Comparison of ENCODE assay signal across 12 cellular contexts in genomic region chrX:10725071-10725470, GRCh38.
DNase-seq lines count a peak whose midpoint lies in the region; ATAC-seq and TF ChIP-seq lines count a peak whose summit lies in the region.
"Had no signal": no experiment of that assay in that cellular context is flagged by ENCODE, and none has a peak within 500 bp of the region (broad histone marks: within the 10 kb centered on the region; RNA-seq: fewer than 3 reads in every experiment).

No MANE protein-coding gene starts in this region.

- ATAC-seq in CD4-positive, alpha-beta T cell (ENCODE audit: poor library complexity) = no peak
- ATAC-seq: T-cell had no signal

- H3K9me3 ChIP-seq in breast epithelium = no peaks in the 10 kb centered on the region
- no peaks in the 10 kb centered on the region for H3K9me3 ChIP-seq in CD4-positive, alpha-beta T cell (ENCODE audit: control insufficient read depth, low read length)

- CTCF ChIA-PET in CD4-positive, alpha-beta T cell (lab: Charles Lee) = no interaction called here

- in situ Hi-C loops in T47D (cut with HindIII; ENCODE audit: low pct_unique_long_range_greater_than_20kb, low sequenced_read_pairs) = no loop called here

- POLR2A ChIA-PET in CD4-positive, alpha-beta T cell (lab: Charles Lee) = no interaction called here

- peaks cover 14% of the 10 kb centered on the region for H3K4me1 Mint-ChIP-seq in chondrocyte (ENCODE audit: low read depth)
- H3K4me1 Mint-ChIP-seq in CD4-positive, alpha-beta T cell (ENCODE audit: low read depth) = no peaks in the 10 kb centered on the region
- H3K4me1 Mint-ChIP-seq: CD8-positive, alpha-beta memory T cell; T-cell had no signal

- no peaks in the 10 kb centered on the region for H3K27me3 Mint-ChIP-seq in chondrocyte (ENCODE audit: low read depth)
- no peaks in the 10 kb centered on the region for H3K27me3 Mint-ChIP-seq in CD4-positive, alpha-beta T cell

- H3K36me3 Mint-ChIP-seq in chondrocyte (ENCODE audit: low read depth) = no peaks in the 10 kb centered on the region
- no peaks in the 10 kb centered on the region for H3K36me3 Mint-ChIP-seq in CD4-positive, alpha-beta T cell (ENCODE audit: low read depth)
- H3K36me3 Mint-ChIP-seq: CD8-positive, alpha-beta memory T cell; T-cell had no signal

- H3K9me3 Mint-ChIP-seq in chondrocyte (ENCODE audit: low read depth) = no peaks in the 10 kb centered on the region
- no peaks in the 10 kb centered on the region for H3K9me3 Mint-ChIP-seq in CD4-positive, alpha-beta T cell
- H3K9me3 Mint-ChIP-seq: activated T-cell treated with anti-CD3 and anti-CD28 coated beads, Interleukin-2, amount 50 U/mL, for 24 hours; T-cell had no signal

- no peak overlapping the region for H3K4me3 Mint-ChIP-seq in chondrocyte (ENCODE audit: unreplicated experiment)
- H3K4me3 Mint-ChIP-seq in CD4-positive, alpha-beta T cell = no peak overlapping the region
- H3K4me3 Mint-ChIP-seq: activated T-cell treated with anti-CD3 and anti-CD28 coated beads, Interleukin-2, amount 50 U/mL, for 24 hours; CD8-positive, alpha-beta memory T cell; T-cell had no signal

- H3K4me1 ChIP-seq in breast epithelium = no peaks in the 10 kb centered on the region

- H3K4me3 ChIP-seq in breast epithelium (no peak overlapping the region), retinal pigment epithelial cell (ENCODE audit: low read length) (no peak overlapping the region)

- no peak for TF ChIP-seq POLR2A in breast epithelium (IDR thresholded peaks at IDR 0.05)

- intact Hi-C loops in breast epithelium (cut with DNase I; ENCODE audit: low total_unique reads) = no loop called here
- intact Hi-C loops in CD4-positive, alpha-beta T cell (cut with DNase I, micrococcal nuclease) = no loop called here

- DNase-seq in T47D (ENCODE audit: low read depth in 1 of 2, low spot score in 1 of 2) (peak; percentile 16 to 44), breast epithelium (ENCODE audit: low spot score in 2 of 2) (no peak), chondrocyte (ENCODE audit: low spot score) (no peak), retinal pigment epithelial cell (ENCODE audit: low read depth) (no peak), iPS-NIHi11 (ENCODE audit: low spot score) (no peak), UCSD-AML1 (lab: John Stamatoyannopoulos, UW; ENCODE audit: unreplicated experiment) (no peak)
- DNase-seq in CD4-positive, alpha-beta T cell = no peak
- DNase-seq: activated T-cell treated with anti-CD3 and anti-CD28 coated beads, Interleukin-2, amount 50 U/mL, for 24 hours; CD8-positive, alpha-beta memory T cell; NCI-H1092; T-cell had no signal

- peak in 1 of 3 donors; percentile 11 for TF ChIP-seq CTCF in breast epithelium (IDR thresholded peaks at IDR 0.05)
- TF ChIP-seq CTCF in LNCAP (IDR thresholded peaks at IDR 0.05) = peak; percentile 25; the same call in 1 of the 2 replicates
- TF ChIP-seq CTCF in chondrocyte (IDR thresholded peaks at IDR 0.05) = peak; percentile 63
- TF ChIP-seq CTCF in retinal pigment epithelial cell (conservative IDR thresholded peaks at IDR 0.05; ENCODE audit: low read depth, low read length) = peak; percentile 36
- no peak for TF ChIP-seq CTCF in CD4-positive, alpha-beta T cell (IDR thresholded peaks at IDR 0.05)

- no peak overlapping the region for H3K27ac ChIP-seq in breast epithelium
- no peak overlapping the region for H3K27ac ChIP-seq in CD4-positive, alpha-beta T cell (ENCODE audit: low read depth, low read length)

- H3K27me3 ChIP-seq in breast epithelium = peaks cover 0 to 16% of the 10 kb centered on the region in 2 donors
- no peaks in the 10 kb centered on the region for H3K27me3 ChIP-seq in CD4-positive, alpha-beta T cell (ENCODE audit: control insufficient read depth, insufficient read depth, low read length)

- no peaks in the 10 kb centered on the region for H3K36me3 ChIP-seq in breast epithelium

- no peak overlapping the region for H3K27ac Mint-ChIP-seq in chondrocyte (ENCODE audit: unreplicated experiment)
- no peak overlapping the region for H3K27ac Mint-ChIP-seq in CD4-positive, alpha-beta T cell
- H3K27ac Mint-ChIP-seq: activated T-cell treated with anti-CD3 and anti-CD28 coated beads, Interleukin-2, amount 50 U/mL, for 24 hours; T-cell had no signal

Comparison
In these comparisons a context has a peak if more than half of its experiments do, and no peak if none do; other contexts are left out.
1. DNase-seq: peak in T47D (2 of 2); none in breast epithelium (0 of 2), chondrocyte (single experiment), retinal pigment epithelial cell (single experiment), CD4-positive, alpha-beta T cell (0 of 10), iPS-NIHi11 (single experiment) and UCSD-AML1 (single experiment).